In the genomic region with DNA sequence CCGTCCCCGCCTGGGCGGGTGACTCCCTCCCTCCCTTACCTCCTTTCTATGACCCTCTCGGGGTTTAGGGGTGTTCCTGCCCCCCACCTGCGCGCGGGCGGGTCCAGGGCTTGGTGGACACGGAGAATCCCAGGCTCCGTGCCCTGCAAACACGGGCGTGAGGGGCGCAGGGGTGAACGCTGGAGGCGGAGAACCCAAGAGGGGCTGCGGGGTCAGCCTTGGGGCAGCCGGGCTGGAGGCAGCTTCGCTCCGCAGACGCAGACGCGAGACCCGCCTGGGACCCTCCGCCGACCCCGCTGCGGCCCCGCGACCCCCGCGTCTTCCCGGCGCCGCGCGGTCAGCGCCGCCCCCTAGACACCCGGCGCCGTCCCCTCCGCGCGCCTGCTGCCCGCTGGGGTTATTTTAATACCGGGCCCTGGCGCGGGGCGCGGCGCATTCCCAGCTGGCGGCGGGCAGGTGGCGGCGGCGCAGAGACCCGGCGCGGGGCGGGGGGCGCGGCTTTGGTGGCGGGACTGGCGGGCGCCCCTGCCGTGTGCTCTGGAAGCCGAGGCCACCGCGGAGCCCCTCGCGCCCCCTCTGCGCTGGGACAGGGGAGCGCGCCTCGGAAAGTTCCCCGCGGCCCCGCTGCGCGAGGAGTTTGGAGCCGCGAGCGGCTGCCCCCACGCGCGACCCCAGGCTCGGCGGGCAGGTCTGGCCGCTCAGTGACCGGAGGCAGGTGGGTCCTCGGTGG, we compare ENCODE assay signal across 9 cellular contexts. TPM values are rescaled to one million over a fixed set of nuclear protein-coding genes. Genes with fewer than 3 reads are reported as not detected.
DNase-seq lines count a peak whose midpoint lies in the region; ATAC-seq and TF ChIP-seq lines count a peak whose summit lies in the region.
"Had no signal": no experiment of that assay in that cellular context is flagged by ENCODE, and none has a peak within 500 bp of the region (broad histone marks: within the 10 kb centered on the region; RNA-seq: fewer than 3 reads in every experiment).

A gene (plus strand): TSS at position 433 of the 730 bp plus-strand sequence. CDS start 2,560 bp downstream, outside the sequence.

- WGBS in mammary epithelial cell (ENCODE audit: low coverage, missing lambda C conversion rate), result 16% methylated on average over 7 of the region's 91 CpGs
- 8% methylated on average over 84 of the region's 91 CpGs for WGBS in mesenchymal stem cell
- 7% methylated on average over 7 of the region's 91 CpGs; no CpG with 5 or more reads in 1 of the 2 donors for WGBS in transverse colon (ENCODE audit: low coverage in 1 of 2), 2 donors

- no peak within 1 kb of the TSS for H2BK15ac ChIP-seq in mesenchymal stem cell (ENCODE audit: low read depth, poor library complexity, severe bottlenecking)

- DNase-seq in activated naive CD4-positive, alpha-beta T cell treated with anti-CD3 and anti-CD28 coated beads, Interleukin-2, amount 10 ng/mL, durations not matched to agents 7 days and 5 days, result no peak
- no peak for DNase-seq in activated naive CD4-positive, alpha-beta T cell (lab: John Stamatoyannopoulos, UW)
- DNase-seq in mammary epithelial cell (no peak), mesenchymal stem cell (no peak), transverse colon (no peak), left lobe of liver (ENCODE audit: low spot score) (no peak), GOT3 (lab: John Stamatoyannopoulos, UW) (no peak)
- DNase-seq: SHP77 had no signal

- no peak within 1 kb of the TSS for H3K4ac ChIP-seq in mesenchymal stem cell (ENCODE audit: low read depth in 1 of 2, low read length in 2 of 2)

- H3K4me2 ChIP-seq in mammary epithelial cell (ENCODE audit: insufficient read depth, low read depth, low read length) (peak within 1 kb of the TSS; percentile 55), mesenchymal stem cell (ENCODE audit: low read length, poor library complexity, severe bottlenecking) (no peak within 1 kb of the TSS)

- H3K27me3 ChIP-seq in mammary epithelial cell (ENCODE audit: insufficient read depth, low read length), result peaks cover 42% of the 10 kb centered on the region
- peaks cover 51 to 71% of the 10 kb centered on the region in 2 experiments for H3K27me3 ChIP-seq in mesenchymal stem cell (ENCODE audit: control insufficient read depth in 1 of 2, insufficient read depth in 1 of 2, low read length in 2 of 2)
- peaks cover 80% of the 10 kb centered on the region for H3K27me3 ChIP-seq in transverse colon

- no peaks in the 10 kb centered on the region for H3K79me1 ChIP-seq in mesenchymal stem cell (replicated peaks; ENCODE audit: low read length, poor library complexity, severe bottlenecking)

- no peak within 1 kb of the TSS for H3K27ac ChIP-seq in mammary epithelial cell (ENCODE audit: insufficient read depth, low read depth, low read length)
- H3K27ac ChIP-seq in mesenchymal stem cell (ENCODE audit: low read length, poor library complexity, severe bottlenecking), result no peak within 1 kb of the TSS
- H3K27ac ChIP-seq in transverse colon, result no peak within 1 kb of the TSS

- H2BK5ac ChIP-seq in mesenchymal stem cell (ENCODE audit: low read depth, low read length, poor library complexity, severe bottlenecking), result no peak within 1 kb of the TSS

- TF ChIP-seq CTCF in mammary epithelial cell (conservative IDR thresholded peaks at IDR 0.05 in 1 of 2, IDR thresholded peaks at IDR 0.05 in 1 of 2; ENCODE audit: extremely low read depth in 1 of 2, insufficient read depth in 1 of 2, low read depth in 1 of 2, low read length in 2 of 2) (no peak), transverse colon (IDR thresholded peaks at IDR 0.05) (no peak)

- H3K14ac ChIP-seq in mesenchymal stem cell (ENCODE audit: low read length in 2 of 2), result no peak within 1 kb of the TSS

- peak within 1 kb of the TSS in 1 of 2 experiments; percentile 9 for H3K23ac ChIP-seq in mesenchymal stem cell (ENCODE audit: low read length in 2 of 2)

- H3K9me3 ChIP-seq in mammary epithelial cell (replicated peaks; ENCODE audit: insufficient read depth, low read length) (no peaks in the 10 kb centered on the region), mesenchymal stem cell (ENCODE audit: control insufficient read depth, low read length) (no peaks in the 10 kb centered on the region), transverse colon (no peaks in the 10 kb centered on the region)

- H3K9me3 Mint-ChIP-seq in activated naive CD4-positive, alpha-beta T cell treated with anti-CD3 and anti-CD28 coated beads, Interleukin-2, amount 10 ng/mL, durations not matched to agents 7 days and 5 days, result no peaks in the 10 kb centered on the region

- no peak for ATAC-seq in left lobe of liver
- ATAC-seq in GM21619 (IDR thresholded peaks at IDR 0.05; ENCODE audit: unreplicated experiment), result no peak

- CTCF ChIA-PET in activated naive CD4-positive, alpha-beta T cell treated with anti-CD3 and anti-CD28 coated beads, Interleukin-2, amount 10 ng/mL, durations not matched to agents 7 days and 5 days (lab: Charles Lee), result interaction anchor here (1.4 kb wide), 1 partner anchor 19 kb away, joined by 5 read pairs; no protein-coding TSS in a partner anchor
- CTCF ChIA-PET in mammary epithelial cell (lab: Charles Lee; ENCODE audit: low non-redundant PET), result no interaction called here

- peaks cover 92% of the 10 kb centered on the region for H3K27me3 Mint-ChIP-seq in activated naive CD4-positive, alpha-beta T cell treated with anti-CD3 and anti-CD28 coated beads, Interleukin-2, amount 10 ng/mL, durations not matched to agents 7 days and 5 days

- in situ Hi-C loops in mammary epithelial cell (cut with MboI; ENCODE audit: low sequenced_read_pairs in 2 of 2), result no loop called here
- in situ Hi-C loops in transverse colon (cut with MboI; ENCODE audit: low pct_ligation_motif_present in 1 of 4, low pct_unique_long_range_greater_than_20kb in 1 of 4, low sequenced_read_pairs in 3 of 4), result no loop called here

- peaks cover 20% of the 10 kb centered on the region for H3K4me1 Mint-ChIP-seq in activated naive CD4-positive, alpha-beta T cell treated with anti-CD3 and anti-CD28 coated beads, Interleukin-2, amount 10 ng/mL, durations not matched to agents 7 days and 5 days

- no peaks in the 10 kb centered on the region for H4K20me1 ChIP-seq in mammary epithelial cell (ENCODE audit: insufficient read depth, low read length)

- H3K79me2 ChIP-seq in mammary epithelial cell (ENCODE audit: insufficient read depth, low read length), result no peaks in the 10 kb centered on the region

- H3K9ac ChIP-seq in mammary epithelial cell (ENCODE audit: insufficient read depth, low read length) (no peak within 1 kb of the TSS), mesenchymal stem cell (ENCODE audit: low read length) (peak within 1 kb of the TSS; percentile 60)

- H2AK5ac ChIP-seq in mesenchymal stem cell (ENCODE audit: low read length, severe bottlenecking), result no peak within 1 kb of the TSS

- no peak within 1 kb of the TSS for H2BK120ac ChIP-seq in mesenchymal stem cell (ENCODE audit: low read depth, low read length)

- H4K91ac ChIP-seq in mesenchymal stem cell (ENCODE audit: low read length), result no peak within 1 kb of the TSS

- H3K4me3 ChIP-seq in mammary epithelial cell (replicated peaks in 1 of 3; ENCODE audit: insufficient read depth in 1 of 3, low read depth in 2 of 3, low read length in 3 of 3) (peak within 1 kb of the TSS in 2 of 3 experiments; percentile 19 to 22), mesenchymal stem cell (ENCODE audit: insufficient read depth in 1 of 2, low read depth in 1 of 2, low read length in 2 of 2) (peak within 1 kb of the TSS in 1 of 2 experiments; percentile 79), transverse colon (peak within 1 kb of the TSS in 3 of 4 donors; percentile 13 to 43 (median 21))

- peak within 1 kb of the TSS in 1 of 2 experiments; percentile 2 for H3K18ac ChIP-seq in mesenchymal stem cell (ENCODE audit: low read depth in 1 of 2, low read length in 2 of 2)

- peak within 1 kb of the TSS; percentile 31 for H3K27ac Mint-ChIP-seq in activated naive CD4-positive, alpha-beta T cell treated with anti-CD3 and anti-CD28 coated beads, Interleukin-2, amount 10 ng/mL, durations not matched to agents 7 days and 5 days

- peak within 1 kb of the TSS; percentile 60 for H3K4me3 Mint-ChIP-seq in activated naive CD4-positive, alpha-beta T cell treated with anti-CD3 and anti-CD28 coated beads, Interleukin-2, amount 10 ng/mL, durations not matched to agents 7 days and 5 days

- H3K36me3 Mint-ChIP-seq in activated naive CD4-positive, alpha-beta T cell treated with anti-CD3 and anti-CD28 coated beads, Interleukin-2, amount 10 ng/mL, durations not matched to agents 7 days and 5 days, result no peaks in the 10 kb centered on the region

- no peak for TF ChIP-seq EP300 in transverse colon (IDR thresholded peaks at IDR 0.05; ENCODE audit: low read depth)

- no TSS peak for BruUV-seq in mammary epithelial cell (replicated peaks; lab: Mats Ljungman, UMichigan)

- intact Hi-C loops in mammary epithelial cell (cut with micrococcal nuclease) (no loop called here), transverse colon (cut with DNase I; ENCODE audit: low total_unique reads) (no loop called here)

- no peaks in the 10 kb centered on the region for H3K36me3 ChIP-seq in mammary epithelial cell (ENCODE audit: insufficient read depth, low read length)
- H3K36me3 ChIP-seq in mesenchymal stem cell (ENCODE audit: control insufficient read depth in 1 of 2, insufficient read depth in 2 of 2, low read depth in 1 of 2, low read length in 2 of 2), result no peaks in the 10 kb centered on the region
- H3K36me3 ChIP-seq in transverse colon, result no peaks in the 10 kb centered on the region

- TF ChIP-seq POLR2A in transverse colon (IDR thresholded peaks at IDR 0.05), result no peak

- H2BK12ac ChIP-seq in mesenchymal stem cell (ENCODE audit: low read length in 2 of 2), result no peak within 1 kb of the TSS

- H2AFZ ChIP-seq in mammary epithelial cell (ENCODE audit: low read depth, low read length) (peak within 1 kb of the TSS; percentile 69), mesenchymal stem cell (ENCODE audit: low read depth, low read length) (no peak within 1 kb of the TSS)

- H4K8ac ChIP-seq in mesenchymal stem cell (ENCODE audit: low read length), result no peak within 1 kb of the TSS

- dilution Hi-C loops in mammary epithelial cell (cut with HindIII; ENCODE audit: low sequenced_read_pairs), result no loop called here

- H3K4me1 ChIP-seq in mammary epithelial cell (ENCODE audit: insufficient read depth, low read length), result peaks cover 7% of the 10 kb centered on the region
- peaks cover 16% of the 10 kb centered on the region for H3K4me1 ChIP-seq in mesenchymal stem cell (ENCODE audit: control insufficient read depth, insufficient read depth, low read depth, low read length)
- H3K4me1 ChIP-seq in transverse colon, result peaks cover 11 to 43% (median 26%) of the 10 kb centered on the region in 4 donors

RNA-seq across cellular contexts. Expression of the gene that starts here (rescaled TPM):
- not detected for total RNA-seq in mammary epithelial cell
- polyA plus RNA-seq in mammary epithelial cell, result not detected
- not detected for polyA minus RNA-seq in mammary epithelial cell
- not detected for polyA plus RNA-seq in mesenchymal stem cell (2013, experiment 1 of 2)
- polyA plus RNA-seq in mesenchymal stem cell (2013, experiment 2 of 2), result not detected
- under 1 TPM in 1 of 4 donors, not detected in 3; 0.48 TPM for total RNA-seq in transverse colon
- not detected for total RNA-seq in left lobe of liver
